ENCODE assay signal across 1 cellular context in the genomic region with DNA sequence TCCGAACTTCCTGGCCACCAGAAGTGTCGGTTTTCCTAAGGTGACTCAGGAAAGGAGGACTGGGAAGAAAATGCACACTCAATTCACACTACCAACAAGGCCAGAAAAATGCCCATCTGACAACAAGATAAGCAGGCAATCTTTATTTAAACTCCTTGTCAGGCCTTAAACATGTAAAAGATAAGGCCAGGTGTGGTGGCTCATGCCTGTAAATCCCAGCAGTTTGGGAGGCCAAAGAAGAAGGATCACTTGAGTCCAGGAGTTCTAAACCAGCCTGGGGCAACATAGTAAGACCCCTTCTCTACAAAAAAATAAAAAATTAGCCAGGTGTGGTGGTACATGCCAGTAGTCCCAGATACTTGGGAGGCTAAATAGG.
TF ChIP-seq lines count a peak whose summit lies in the region.

No MANE protein-coding gene starts in this region.

TF ChIP-seq in HCT116, 20 proteins besides CTCF, POLR2A, EP300 and RAD21:
- TF ChIP-seq, protein P1, sequence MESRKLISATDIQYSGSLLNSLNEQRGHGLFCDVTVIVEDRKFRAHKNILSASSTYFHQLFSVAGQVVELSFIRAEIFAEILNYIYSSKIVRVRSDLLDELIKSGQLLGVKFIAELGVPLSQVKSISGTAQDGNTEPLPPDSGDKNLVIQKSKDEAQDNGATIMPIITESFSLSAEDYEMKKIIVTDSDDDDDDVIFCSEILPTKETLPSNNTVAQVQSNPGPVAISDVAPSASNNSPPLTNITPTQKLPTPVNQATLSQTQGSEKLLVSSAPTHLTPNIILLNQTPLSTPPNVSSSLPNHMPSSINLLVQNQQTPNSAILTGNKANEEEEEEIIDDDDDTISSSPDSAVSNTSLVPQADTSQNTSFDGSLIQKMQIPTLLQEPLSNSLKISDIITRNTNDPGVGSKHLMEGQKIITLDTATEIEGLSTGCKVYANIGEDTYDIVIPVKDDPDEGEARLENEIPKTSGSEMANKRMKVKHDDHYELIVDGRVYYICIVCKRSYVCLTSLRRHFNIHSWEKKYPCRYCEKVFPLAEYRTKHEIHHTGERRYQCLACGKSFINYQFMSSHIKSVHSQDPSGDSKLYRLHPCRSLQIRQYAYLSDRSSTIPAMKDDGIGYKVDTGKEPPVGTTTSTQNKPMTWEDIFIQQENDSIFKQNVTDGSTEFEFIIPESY (IDR thresholded peaks at IDR 0.05; ENCODE audit: extremely low read depth, insufficient replicate concordance, low read length), result no peak
- TF ChIP-seq POLR2AphosphoS5 (IDR thresholded peaks at IDR 0.05; ENCODE audit: low read depth, low read length) (no peak; the same call in 1 of the 2 replicates), CEBPB (IDR thresholded peaks at IDR 0.05; ENCODE audit: low read depth) (no peak), YY1 (IDR thresholded peaks at IDR 0.05; ENCODE audit: extremely low read depth, insufficient replicate concordance, low read depth, low read length) (no peak), EZH2 (IDR thresholded peaks at IDR 0.05) (no peak), ZFX (IDR thresholded peaks at IDR 0.05) (no peak), ELF1 (IDR thresholded peaks at IDR 0.05; ENCODE audit: borderline replicate concordance, low read depth) (no peak), TCF7L2 (IDR thresholded peaks at IDR 0.05; ENCODE audit: borderline replicate concordance, extremely low read depth, insufficient read depth, insufficient read length) (no peak)
- TF ChIP-seq, protein P2, sequence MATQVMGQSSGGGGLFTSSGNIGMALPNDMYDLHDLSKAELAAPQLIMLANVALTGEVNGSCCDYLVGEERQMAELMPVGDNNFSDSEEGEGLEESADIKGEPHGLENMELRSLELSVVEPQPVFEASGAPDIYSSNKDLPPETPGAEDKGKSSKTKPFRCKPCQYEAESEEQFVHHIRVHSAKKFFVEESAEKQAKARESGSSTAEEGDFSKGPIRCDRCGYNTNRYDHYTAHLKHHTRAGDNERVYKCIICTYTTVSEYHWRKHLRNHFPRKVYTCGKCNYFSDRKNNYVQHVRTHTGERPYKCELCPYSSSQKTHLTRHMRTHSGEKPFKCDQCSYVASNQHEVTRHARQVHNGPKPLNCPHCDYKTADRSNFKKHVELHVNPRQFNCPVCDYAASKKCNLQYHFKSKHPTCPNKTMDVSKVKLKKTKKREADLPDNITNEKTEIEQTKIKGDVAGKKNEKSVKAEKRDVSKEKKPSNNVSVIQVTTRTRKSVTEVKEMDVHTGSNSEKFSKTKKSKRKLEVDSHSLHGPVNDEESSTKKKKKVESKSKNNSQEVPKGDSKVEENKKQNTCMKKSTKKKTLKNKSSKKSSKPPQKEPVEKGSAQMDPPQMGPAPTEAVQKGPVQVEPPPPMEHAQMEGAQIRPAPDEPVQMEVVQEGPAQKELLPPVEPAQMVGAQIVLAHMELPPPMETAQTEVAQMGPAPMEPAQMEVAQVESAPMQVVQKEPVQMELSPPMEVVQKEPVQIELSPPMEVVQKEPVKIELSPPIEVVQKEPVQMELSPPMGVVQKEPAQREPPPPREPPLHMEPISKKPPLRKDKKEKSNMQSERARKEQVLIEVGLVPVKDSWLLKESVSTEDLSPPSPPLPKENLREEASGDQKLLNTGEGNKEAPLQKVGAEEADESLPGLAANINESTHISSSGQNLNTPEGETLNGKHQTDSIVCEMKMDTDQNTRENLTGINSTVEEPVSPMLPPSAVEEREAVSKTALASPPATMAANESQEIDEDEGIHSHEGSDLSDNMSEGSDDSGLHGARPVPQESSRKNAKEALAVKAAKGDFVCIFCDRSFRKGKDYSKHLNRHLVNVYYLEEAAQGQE (IDR thresholded peaks at IDR 0.05; ENCODE audit: low read depth), result no peak
TF ChIP-seq in HCT116: peak in this region for 0.
